In the genomic region with DNA sequence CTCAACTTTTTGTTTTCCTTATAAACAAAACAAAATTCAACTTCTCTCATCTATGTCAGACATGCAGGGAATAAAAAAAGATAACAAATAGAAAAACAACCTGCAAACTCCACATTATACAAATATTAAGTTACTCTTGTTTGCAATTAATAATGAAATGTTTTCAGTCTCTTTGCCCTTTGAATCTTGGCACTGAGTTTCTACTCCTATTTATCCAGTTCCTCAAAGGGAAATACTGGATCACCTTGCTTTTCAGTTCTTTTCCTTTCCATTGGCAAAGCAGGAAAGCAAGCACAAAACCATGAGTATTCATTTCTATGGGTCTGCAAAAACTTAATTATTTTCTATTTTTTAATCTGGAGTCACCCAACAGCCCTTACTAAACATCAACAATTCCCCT, we compare ENCODE assay signal across 33 cellular contexts.
"Had no signal": no experiment of that assay in that cellular context is flagged by ENCODE, and none has a peak within 500 bp of the region (broad histone marks: within the 10 kb centered on the region; RNA-seq: fewer than 3 reads in every experiment).

No MANE protein-coding gene starts in this region.

- H3K36me3 ChIP-seq: adrenal gland, brain microvascular endothelial cell had no signal

- H3K27ac ChIP-seq: adrenal gland, body of pancreas, brain microvascular endothelial cell, breast epithelium, VCaP had no signal

- DNase-seq: activated B cell treated with CpG ODN at 0.5 μM for 24 hours; activated CD4-positive, alpha-beta memory T cell treated with anti-CD3 and anti-CD28 coated beads, Interleukin-2, amount 10 ng/mL, durations not matched to agents 7 days and 5 days; activated CD4-positive, alpha-beta T cell treated with anti-CD3 and anti-CD28 coated beads for 4 hours; activated CD4-positive, alpha-beta T cell treated with anti-CD3 and anti-CD28 coated beads, Interleukin-2, amount 10 ng/mL, durations not matched to agents 24 days and 14 days; activated CD4-positive, alpha-beta T cell treated with anti-CD3 and anti-CD28 coated beads, Interleukin-2, amount 50 U/mL, for 48 hours; activated CD4-positive, CD25-positive, alpha-beta regulatory T cell treated with anti-CD3 and anti-CD28 coated beads, Interleukin-2, amount 50 U/mL, for 72 hours; activated CD8-positive, alpha-beta memory T cell treated with anti-CD3 and anti-CD28 coated beads, Interleukin-2, amount 50 U/mL, for 4 hours; activated CD8-positive, alpha-beta T cell treated with anti-CD3 and anti-CD28 coated beads, Interleukin-2, amount 10 ng/mL, durations not matched to agents 7 days and 5 days; activated effector memory CD4-positive, alpha-beta T cell treated with anti-CD3 and anti-CD28 coated beads, Interleukin-2, amount 50 U/mL, for 16 hours; activated gamma-delta T cell treated with Interleukin-2 at 50 U/mL for 16 hours; activated naive CD4-positive, alpha-beta T cell; activated naive CD4-positive, alpha-beta T cell treated with anti-CD3 and anti-CD28 coated beads for 36 hours; activated naive CD4-positive, alpha-beta T cell treated with anti-CD3 and anti-CD28 coated beads, Interleukin-2, amount 50 U/mL, for 16 hours; activated naive CD8-positive, alpha-beta T cell treated with anti-CD3 and anti-CD28 coated beads for 36 hours; activated T-cell treated with anti-CD3 and anti-CD28 coated beads for 4 hours; activated T-cell treated with anti-CD3 and anti-CD28 coated beads, Interleukin-2, amount 50 U/mL, for 1 hour; activated T-cell treated with anti-CD3 and anti-CD28 coated beads, Interleukin-2, amount 50 U/mL, for 4 hours; activated T-cell treated with anti-CD3 and anti-CD28 coated beads, Interleukin-2, amount 50 U/mL, for 72 hours; adrenal gland; amniotic stem cell; aorta; body of pancreas; brain microvascular endothelial cell; central memory CD4-positive, alpha-beta T cell; T-helper 1 cell; T-helper 2 cell; T-helper 9 cell had no signal

- FAIRE-seq: astrocyte, TTC549 had no signal

- H3K4me1 ChIP-seq: adrenal gland, body of pancreas, breast epithelium had no signal

- H3K27me3 ChIP-seq: adrenal gland, body of pancreas, brain microvascular endothelial cell, breast epithelium had no signal

- H3K4me3 ChIP-seq: adrenal gland, body of pancreas, breast epithelium had no signal

- ATAC-seq: activated CD8-positive, alpha-beta T cell treated with anti-CD3 and anti-CD28 coated beads, Interleukin-2, amount 10 ng/mL, durations not matched to agents 7 days and 5 days; activated naive CD4-positive, alpha-beta T cell treated with anti-CD3 and anti-CD28 coated beads, Interleukin-2, amount 50 U/mL, for 72 hours; activated T-cell treated with anti-CD3 and anti-CD28 coated beads, Interleukin-2, amount 50 U/mL, for 4 hours; activated T-cell treated with anti-CD3 and anti-CD28 coated beads, Interleukin-2, amount 50 U/mL, for 72 hours; activated T-helper 17 cell treated with anti-CD3 and anti-CD28 coated beads, Interleukin-2, amount 50 U/mL, for 72 hours; body of pancreas had no signal

- H3K9me3 ChIP-seq: body of pancreas, breast epithelium had no signal
